1 cellular context compared by ENCODE assay signal in the genomic region with DNA sequence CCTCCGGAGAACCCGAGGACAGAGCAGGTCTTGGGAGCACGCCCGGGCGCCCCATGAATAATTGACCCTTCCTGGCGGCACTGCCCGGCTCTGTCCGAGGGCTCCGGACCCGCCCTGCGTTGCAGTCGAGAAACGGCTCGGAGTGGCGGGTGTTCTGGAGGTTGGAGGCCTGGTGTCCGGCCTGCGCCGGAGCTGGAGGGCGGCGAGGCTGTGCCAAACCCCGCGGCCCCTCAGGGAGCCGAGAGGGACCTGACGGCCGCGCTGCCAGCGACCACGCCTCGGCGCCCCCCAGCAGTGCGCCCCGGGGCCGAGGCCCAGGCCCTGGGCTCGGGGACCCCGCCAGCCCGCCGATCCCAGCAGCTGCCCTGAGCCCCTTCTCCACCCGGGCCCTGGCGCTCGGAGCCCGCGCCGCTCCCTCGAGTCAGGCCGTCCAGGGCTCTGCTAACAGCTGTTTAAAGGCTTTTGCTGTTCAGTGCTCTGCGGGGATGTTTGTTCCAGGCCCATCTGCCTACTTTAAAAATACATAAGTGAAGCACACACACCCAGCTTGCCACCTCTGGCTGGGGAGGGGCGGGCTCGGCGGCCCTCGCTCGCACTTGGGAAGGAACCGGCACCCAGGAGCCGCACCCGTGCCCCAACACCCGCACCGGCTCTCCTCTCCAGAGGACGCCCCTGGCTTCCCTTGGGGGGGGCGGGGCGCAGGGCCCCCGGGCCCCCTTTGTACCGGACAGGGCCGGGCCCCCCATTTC.
TF ChIP-seq lines count a peak whose summit lies in the region.

No MANE protein-coding gene starts in this region.

TF ChIP-seq in IMR-90, 13 proteins besides CTCF, POLR2A, EP300 and RAD21 (continued from another document):
- TF ChIP-seq BHLHE40 (IDR thresholded peaks at IDR 0.05; ENCODE audit: low read depth, low read length) (no peak), SMC3 (IDR thresholded peaks at IDR 0.05; ENCODE audit: low read depth, low read length) (no peak), RFX5 (IDR thresholded peaks at IDR 0.05; ENCODE audit: low read depth, low read length) (no peak), CEBPB (IDR thresholded peaks at IDR 0.05; ENCODE audit: low read depth, low read length) (no peak), MAZ (IDR thresholded peaks at IDR 0.05; ENCODE audit: borderline replicate concordance, low read depth, low read length) (no peak), MXI1 (IDR thresholded peaks at IDR 0.05; ENCODE audit: borderline replicate concordance, low read depth, low read length) (no peak), RCOR1 (IDR thresholded peaks at IDR 0.05; ENCODE audit: insufficient replicate concordance, low read length) (no peak), MAFK (IDR thresholded peaks at IDR 0.05; ENCODE audit: low read depth, low read length) (no peak)
- TF ChIP-seq, protein P1, sequence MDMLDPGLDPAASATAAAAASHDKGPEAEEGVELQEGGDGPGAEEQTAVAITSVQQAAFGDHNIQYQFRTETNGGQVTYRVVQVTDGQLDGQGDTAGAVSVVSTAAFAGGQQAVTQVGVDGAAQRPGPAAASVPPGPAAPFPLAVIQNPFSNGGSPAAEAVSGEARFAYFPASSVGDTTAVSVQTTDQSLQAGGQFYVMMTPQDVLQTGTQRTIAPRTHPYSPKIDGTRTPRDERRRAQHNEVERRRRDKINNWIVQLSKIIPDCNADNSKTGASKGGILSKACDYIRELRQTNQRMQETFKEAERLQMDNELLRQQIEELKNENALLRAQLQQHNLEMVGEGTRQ (IDR thresholded peaks at IDR 0.05; ENCODE audit: low read depth, low read length) = no peak
- TF ChIP-seq, protein P2, sequence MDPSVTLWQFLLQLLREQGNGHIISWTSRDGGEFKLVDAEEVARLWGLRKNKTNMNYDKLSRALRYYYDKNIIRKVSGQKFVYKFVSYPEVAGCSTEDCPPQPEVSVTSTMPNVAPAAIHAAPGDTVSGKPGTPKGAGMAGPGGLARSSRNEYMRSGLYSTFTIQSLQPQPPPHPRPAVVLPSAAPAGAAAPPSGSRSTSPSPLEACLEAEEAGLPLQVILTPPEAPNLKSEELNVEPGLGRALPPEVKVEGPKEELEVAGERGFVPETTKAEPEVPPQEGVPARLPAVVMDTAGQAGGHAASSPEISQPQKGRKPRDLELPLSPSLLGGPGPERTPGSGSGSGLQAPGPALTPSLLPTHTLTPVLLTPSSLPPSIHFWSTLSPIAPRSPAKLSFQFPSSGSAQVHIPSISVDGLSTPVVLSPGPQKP (IDR thresholded peaks at IDR 0.05; ENCODE audit: borderline replicate concordance, low read depth, low read length) = no peak
